Comparison of ENCODE assay signal across 19 cellular contexts in genomic region chr4:147815741-147816140, GRCh38.
DNase-seq lines count a peak whose midpoint lies in the region; ATAC-seq and TF ChIP-seq lines count a peak whose summit lies in the region.
"Had no signal": no experiment of that assay in that cellular context is flagged by ENCODE, and none has a peak within 500 bp of the region (broad histone marks: within the 10 kb centered on the region; RNA-seq: fewer than 3 reads in every experiment).

No MANE protein-coding gene starts in this region.

- H3K9ac ChIP-seq in rectal smooth muscle tissue (ENCODE audit: low read length), result no peak overlapping the region

- ATAC-seq in right cardiac atrium, result no peak
- ATAC-seq in Right ventricle myocardium superior (ENCODE audit: poor library complexity), result no peak
- ATAC-seq in gastroesophageal sphincter, result no peak
- ATAC-seq in aorta (ENCODE audit: low FRiP score), result no peak
- ATAC-seq in GM21447 (IDR thresholded peaks at IDR 0.05; ENCODE audit: unreplicated experiment), result no peak
- ATAC-seq: T-cell had no signal

- no peak for TF ChIP-seq EP300 in gastroesophageal sphincter (IDR thresholded peaks at IDR 0.05)

- no peaks in the 10 kb centered on the region for H3K27me3 ChIP-seq in right cardiac atrium (ENCODE audit: control insufficient read depth, insufficient read depth)
- H3K27me3 ChIP-seq in gastroesophageal sphincter, result no peaks in the 10 kb centered on the region
- no peaks in the 10 kb centered on the region for H3K27me3 ChIP-seq in rectal smooth muscle tissue (ENCODE audit: control insufficient read depth, insufficient read depth, low read length)
- H3K27me3 ChIP-seq in aorta (ENCODE audit: control insufficient read depth in 1 of 2, insufficient read depth in 2 of 2, low read length in 1 of 2), result no peaks in the 10 kb centered on the region

- TF ChIP-seq POLR2A in gastroesophageal sphincter (IDR thresholded peaks at IDR 0.05), result no peak

- H3K36me3 ChIP-seq in gastroesophageal sphincter (no peaks in the 10 kb centered on the region), rectal smooth muscle tissue (ENCODE audit: control insufficient read depth, insufficient read depth, low read length) (no peaks in the 10 kb centered on the region), aorta (ENCODE audit: control insufficient read depth in 1 of 2, insufficient read depth in 2 of 2, low read length in 1 of 2) (no peaks in the 10 kb centered on the region)

- intact Hi-C loops in right cardiac atrium (cut with DNase I) (no loop called here), Right ventricle myocardium superior (cut with DNase I) (no loop called here), aorta (cut with DNase I) (loop anchor here in 1 of 2 donors (5.0 to 10.0 kb wide), 2 partner anchors 42 to 81 kb away; partner anchors contain the start of gene ARHGAP10)

- DNase-seq in right cardiac atrium (no peak), Right ventricle myocardium superior (no peak), aorta (no peak), SK-N-DZ (ENCODE audit: low spot score) (no peak), GM10266 (ENCODE audit: extremely low spot score) (no peak)
- DNase-seq: activated CD4-positive, alpha-beta T cell treated with anti-CD3 and anti-CD28 coated beads, Interleukin-2, amount 50 U/mL, for 48 hours; activated naive CD4-positive, alpha-beta T cell treated with anti-CD3 and anti-CD28 coated beads, Interleukin-2, amount 50 U/mL, for 16 hours; activated T-cell treated with anti-CD3 and anti-CD28 coated beads, Interleukin-2, amount 50 U/mL, for 24 hours; cortex of kidney; NCI-H1436; NCI-H2171 treated with DMSO at 0.1 percent for 48 hours; NCI-H526 treated with DMSO at 0.1 percent for 48 hours; nucleus accumbens; stimulated activated naive CD4-positive, alpha-beta T cell; T-cell had no signal

- H3K4me3 ChIP-seq in right cardiac atrium (ENCODE audit: low read length) (no peak overlapping the region), gastroesophageal sphincter (no peak overlapping the region), rectal smooth muscle tissue (ENCODE audit: low read length) (no peak overlapping the region), aorta (ENCODE audit: low read length in 2 of 2) (no peak overlapping the region)

- 49% methylated on average over 5 of the region's 5 CpGs for WGBS in right cardiac atrium
- 79 to 85% methylated on average over 5 of the region's 5 CpGs for WGBS in gastroesophageal sphincter (ENCODE audit: low coverage in 1 of 2), 2 donors
- WGBS in aorta, 2 donors, result 60 to 67% methylated on average over 5 of the region's 5 CpGs

- no peak for TF ChIP-seq CTCF in gastroesophageal sphincter (IDR thresholded peaks at IDR 0.05)
- TF ChIP-seq CTCF in GM10266 (IDR thresholded peaks at IDR 0.05; ENCODE audit: control insufficient read depth, insufficient read depth, low read depth, missing control alignments), result no peak

- H3K9me3 ChIP-seq in right cardiac atrium (ENCODE audit: control insufficient read depth, low read length) (no peaks in the 10 kb centered on the region), gastroesophageal sphincter (no peaks in the 10 kb centered on the region), aorta (ENCODE audit: control insufficient read depth, low read length) (no peaks in the 10 kb centered on the region)

- H3K27ac ChIP-seq in right cardiac atrium (ENCODE audit: low read length), result peak overlapping the region; percentile 73
- H3K27ac ChIP-seq in gastroesophageal sphincter, result peak overlapping the region; percentile 73 to 83 (median 78)
- H3K27ac ChIP-seq in rectal smooth muscle tissue (ENCODE audit: low read depth, low read length), result peak overlapping the region; percentile 64
- H3K27ac ChIP-seq in aorta (ENCODE audit: low read depth in 1 of 2, low read length in 2 of 2), result peak overlapping the region; percentile 94 to 96
- H3K27ac ChIP-seq: C4-2B had no signal

- H3K4me1 ChIP-seq in right cardiac atrium (ENCODE audit: control insufficient read depth, insufficient read depth, low read length) (peaks cover 13% of the 10 kb centered on the region), gastroesophageal sphincter (peaks cover 51 to 99% (median 56%) of the 10 kb centered on the region in 3 donors), rectal smooth muscle tissue (ENCODE audit: control insufficient read depth, insufficient read depth, low read length) (peaks cover 42% of the 10 kb centered on the region), aorta (ENCODE audit: control insufficient read depth in 1 of 2, insufficient read depth in 2 of 2, low read length in 2 of 2) (peaks cover 10 to 25% of the 10 kb centered on the region in 2 donors)
